ENCODE assay signal across 30 cellular contexts in genomic region chr2:138182276-138182675, GRCh38.
"Had no signal": no experiment of that assay in that cellular context is flagged by ENCODE, and none has a peak within 500 bp of the region (broad histone marks: within the 10 kb centered on the region; RNA-seq: fewer than 3 reads in every experiment).

No MANE protein-coding gene starts in this region.

- H3K36me3 ChIP-seq: brain microvascular endothelial cell, heart left ventricle, left lung, lower lobe of right lung, right atrium auricular region, stomach, tibial artery, upper lobe of right lung had no signal

- H3K36me3 Mint-ChIP-seq: naive B cell; stimulated activated naive B cell treated with anti-CD40 and anti-IgM and Interleukin-4, amounts not matched to agents 10 μg/mL and 1 μg/mL and 100 μg/mL, for 72 hours had no signal

- H3K27ac ChIP-seq: brain microvascular endothelial cell, coronary artery, dorsolateral prefrontal cortex, heart left ventricle, left lung, lower lobe of right lung, parathyroid adenoma, right atrium auricular region, stomach, tibial artery, upper lobe of right lung had no signal

- H3K27ac Mint-ChIP-seq: activated CD4-positive, alpha-beta memory T cell treated with anti-CD3 and anti-CD28 coated beads, Interleukin-2, amount 10 ng/mL, durations not matched to agents 7 days and 5 days; activated CD4-positive, alpha-beta T cell treated with anti-CD3 and anti-CD28 coated beads, Interleukin-2, amount 10 ng/mL, durations not matched to agents 7 days and 5 days; activated T-helper 17 cell treated with anti-CD3 and anti-CD28 coated beads, Interleukin-2, amount 50 U/mL, for 72 hours; naive B cell; stimulated activated naive B cell treated with anti-CD40 and anti-IgM and Interleukin-4, amounts not matched to agents 10 μg/mL and 1 μg/mL and 100 μg/mL, for 72 hours; T-helper 17 cell had no signal

- DNase-seq: activated CD4-positive, alpha-beta memory T cell treated with anti-CD3 and anti-CD28 coated beads, Interleukin-2, amount 10 ng/mL, durations not matched to agents 7 days and 5 days; activated CD4-positive, alpha-beta T cell treated with anti-CD3 and anti-CD28 coated beads for 1 hour; activated CD4-positive, alpha-beta T cell treated with anti-CD3 and anti-CD28 coated beads, Interleukin-2, amount 10 ng/mL, durations not matched to agents 7 days and 5 days; activated gamma-delta T cell treated with Interleukin-2 at 50 U/mL for 16 hours; activated naive CD4-positive, alpha-beta T cell treated with anti-CD3 and anti-CD28 coated beads, Interleukin-2, amount 50 U/mL, for 16 hours; activated T-cell treated with anti-CD3 and anti-CD28 coated beads, Interleukin-2, amount 50 U/mL, for 4 hours; amniotic stem cell; brain microvascular endothelial cell; dorsolateral prefrontal cortex; heart left ventricle; hypothalamus; kidney glomerular epithelial cell; left lung; lower lobe of right lung; naive B cell; nucleus accumbens; stimulated activated CD4-positive, alpha-beta T cell treated with anti-CD3 and anti-CD28 coated beads, Interleukin-15, amount 100 ng/mL, for 24 hours; stimulated activated CD4-positive, alpha-beta T cell treated with anti-CD3 and anti-CD28 coated beads, Interleukin-2, amount 100 ng/mL, for 24 hours; stimulated activated naive B cell treated with anti-CD40 and anti-IgM and Interleukin-4, amounts not matched to agents 10 μg/mL and 1 μg/mL and 100 μg/mL, for 72 hours; stomach; T-helper 17 cell; T1000; tibial artery; upper lobe of right lung had no signal

- H3K4me1 Mint-ChIP-seq: activated CD4-positive, alpha-beta memory T cell treated with anti-CD3 and anti-CD28 coated beads, Interleukin-2, amount 10 ng/mL, durations not matched to agents 7 days and 5 days; activated CD4-positive, alpha-beta T cell treated with anti-CD3 and anti-CD28 coated beads, Interleukin-2, amount 10 ng/mL, durations not matched to agents 7 days and 5 days; activated T-helper 17 cell treated with anti-CD3 and anti-CD28 coated beads, Interleukin-2, amount 50 U/mL, for 72 hours; naive B cell; stimulated activated naive B cell treated with anti-CD40 and anti-IgM and Interleukin-4, amounts not matched to agents 10 μg/mL and 1 μg/mL and 100 μg/mL, for 72 hours; T-helper 17 cell had no signal

- H3K4me3 ChIP-seq: coronary artery, dorsolateral prefrontal cortex, heart left ventricle, left lung, lower lobe of right lung, right atrium auricular region, smooth muscle cell, stomach, tibial artery, upper lobe of right lung had no signal

- ATAC-seq: activated T-cell treated with anti-CD3 and anti-CD28 coated beads, Interleukin-2, amount 50 U/mL, for 4 hours; activated T-helper 17 cell treated with anti-CD3 and anti-CD28 coated beads, Interleukin-2, amount 50 U/mL, for 72 hours; esophagus mucosa; left lung; lower lobe of right lung; stimulated activated naive B cell treated with anti-CD40 and anti-IgM and Interleukin-4, amounts not matched to agents 10 μg/mL and 1 μg/mL and 100 μg/mL, for 72 hours; T-helper 17 cell; upper lobe of right lung had no signal

- H3K9me3 ChIP-seq: heart left ventricle, left lung, lower lobe of right lung, right atrium auricular region, stomach, tibial artery, upper lobe of right lung had no signal

- H3K9me3 Mint-ChIP-seq: activated CD4-positive, alpha-beta memory T cell treated with anti-CD3 and anti-CD28 coated beads, Interleukin-2, amount 10 ng/mL, durations not matched to agents 7 days and 5 days; activated CD4-positive, alpha-beta T cell treated with anti-CD3 and anti-CD28 coated beads, Interleukin-2, amount 10 ng/mL, durations not matched to agents 7 days and 5 days; activated T-cell treated with anti-CD3 and anti-CD28 coated beads, Interleukin-2, amount 50 U/mL, for 4 hours; activated T-helper 17 cell treated with anti-CD3 and anti-CD28 coated beads, Interleukin-2, amount 50 U/mL, for 72 hours; stimulated activated naive B cell treated with anti-CD40 and anti-IgM and Interleukin-4, amounts not matched to agents 10 μg/mL and 1 μg/mL and 100 μg/mL, for 72 hours had no signal

- H3K4me3 Mint-ChIP-seq: activated CD4-positive, alpha-beta memory T cell treated with anti-CD3 and anti-CD28 coated beads, Interleukin-2, amount 10 ng/mL, durations not matched to agents 7 days and 5 days; activated CD4-positive, alpha-beta T cell treated with anti-CD3 and anti-CD28 coated beads, Interleukin-2, amount 10 ng/mL, durations not matched to agents 7 days and 5 days; activated T-cell treated with anti-CD3 and anti-CD28 coated beads, Interleukin-2, amount 50 U/mL, for 4 hours; activated T-helper 17 cell treated with anti-CD3 and anti-CD28 coated beads, Interleukin-2, amount 50 U/mL, for 72 hours; naive B cell; stimulated activated naive B cell treated with anti-CD40 and anti-IgM and Interleukin-4, amounts not matched to agents 10 μg/mL and 1 μg/mL and 100 μg/mL, for 72 hours; T-helper 17 cell had no signal

- H3K4me1 ChIP-seq: left lung, lower lobe of right lung, parathyroid adenoma, stomach, upper lobe of right lung had no signal

- H3K27me3 ChIP-seq: brain microvascular endothelial cell, dorsolateral prefrontal cortex, heart left ventricle, left lung, right atrium auricular region, stomach, tibial artery, upper lobe of right lung had no signal

- H3K27me3 Mint-ChIP-seq: activated CD4-positive, alpha-beta memory T cell treated with anti-CD3 and anti-CD28 coated beads, Interleukin-2, amount 10 ng/mL, durations not matched to agents 7 days and 5 days; activated CD4-positive, alpha-beta T cell treated with anti-CD3 and anti-CD28 coated beads, Interleukin-2, amount 10 ng/mL, durations not matched to agents 7 days and 5 days; activated T-helper 17 cell treated with anti-CD3 and anti-CD28 coated beads, Interleukin-2, amount 50 U/mL, for 72 hours; naive B cell; stimulated activated naive B cell treated with anti-CD40 and anti-IgM and Interleukin-4, amounts not matched to agents 10 μg/mL and 1 μg/mL and 100 μg/mL, for 72 hours; T-helper 17 cell had no signal
